Comparison of ENCODE assay signal across 28 cellular contexts in the genomic region with DNA sequence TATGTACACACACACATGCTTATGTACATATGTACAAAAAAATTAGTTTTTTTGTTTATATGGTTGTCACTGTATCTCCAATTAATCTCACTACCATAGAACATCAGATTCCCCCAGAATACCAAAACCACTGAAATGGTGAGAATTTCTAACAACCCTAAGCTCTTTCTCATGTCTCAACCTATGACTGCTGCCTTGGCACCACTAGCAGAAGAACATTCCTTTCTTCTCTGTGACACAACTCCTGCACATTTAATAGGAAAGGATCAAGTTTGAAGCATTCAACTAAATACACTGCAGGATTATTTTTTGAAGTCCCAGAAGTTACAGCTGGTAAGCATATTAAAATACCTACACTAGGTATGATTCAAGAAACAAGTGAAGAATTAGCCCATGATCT.
"Had no signal": no experiment of that assay in that cellular context is flagged by ENCODE, and none has a peak within 500 bp of the region (broad histone marks: within the 10 kb centered on the region; RNA-seq: fewer than 3 reads in every experiment).

No MANE protein-coding gene starts in this region.

- H3K27ac ChIP-seq: adrenal gland, brain microvascular endothelial cell, colonic mucosa, epithelial cell of prostate, esophagus squamous epithelium had no signal

- H3K9me3 ChIP-seq: adrenal gland, colonic mucosa, esophagus squamous epithelium had no signal

- H3K9me3 Mint-ChIP-seq: activated naive CD4-positive, alpha-beta T cell treated with anti-CD3 and anti-CD28 coated beads, Interleukin-2, amount 50 U/mL, for 24 hours; activated naive CD8-positive, alpha-beta T cell treated with anti-CD3 and anti-CD28 coated beads, Interleukin-2, amount 50 U/mL, for 24 hours; activated T-helper 1 cell treated with anti-CD3 and anti-CD28 coated beads, Interleukin-12 subunit alpha, Interleukin-12 subunit beta, Interleukin-2, Interleukin-4 antibody, amounts not matched to agents 30 ng/mL and 10 ng/mL and 1 ng/mL, durations not matched to agents 14 hours and 24 hours and 36 hours had no signal

- H3K4me3 ChIP-seq: adrenal gland, colonic mucosa, esophagus squamous epithelium had no signal

- H3K27me3 ChIP-seq: brain microvascular endothelial cell, colonic mucosa, esophagus squamous epithelium had no signal

- H3K4me1 Mint-ChIP-seq: activated CD4-positive, alpha-beta T cell treated with anti-CD3 and anti-CD28 coated beads for 36 hours; activated CD4-positive, alpha-beta T cell treated with anti-CD3 and anti-CD28 coated beads, Interleukin-2, amount 10 ng/mL, durations not matched to agents 24 days and 14 days; activated CD8-positive, alpha-beta memory T cell treated with anti-CD3 and anti-CD28 coated beads, Interleukin-2, amount 10 ng/mL, durations not matched to agents 7 days and 5 days; activated naive CD4-positive, alpha-beta T cell treated with anti-CD3 and anti-CD28 coated beads, Interleukin-2, amount 50 U/mL, for 24 hours; activated naive CD8-positive, alpha-beta T cell treated with anti-CD3 and anti-CD28 coated beads for 36 hours; activated naive CD8-positive, alpha-beta T cell treated with anti-CD3 and anti-CD28 coated beads, Interleukin-2, amount 50 U/mL, for 24 hours had no signal

- H3K4me1 ChIP-seq: adrenal gland, colonic mucosa had no signal

- ATAC-seq: activated CD4-positive, alpha-beta T cell treated with anti-CD3 and anti-CD28 coated beads for 36 hours; activated CD8-positive, alpha-beta memory T cell treated with anti-CD3 and anti-CD28 coated beads, Interleukin-2, amount 10 ng/mL, durations not matched to agents 7 days and 5 days; activated CD8-positive, alpha-beta T cell treated with anti-CD3 and anti-CD28 coated beads, Interleukin-2, amount 10 ng/mL, durations not matched to agents 7 days and 5 days; activated naive CD8-positive, alpha-beta T cell treated with anti-CD3 and anti-CD28 coated beads, Interleukin-2, amount 50 U/mL, for 24 hours had no signal

- H3K4me3 Mint-ChIP-seq: activated CD4-positive, alpha-beta memory T cell treated with anti-CD3 and anti-CD28 coated beads for 36 hours; activated CD4-positive, alpha-beta T cell treated with anti-CD3 and anti-CD28 coated beads for 36 hours; activated CD4-positive, alpha-beta T cell treated with anti-CD3 and anti-CD28 coated beads, Interleukin-2, amount 10 ng/mL, durations not matched to agents 24 days and 14 days; activated CD8-positive, alpha-beta memory T cell treated with anti-CD3 and anti-CD28 coated beads, Interleukin-2, amount 10 ng/mL, durations not matched to agents 7 days and 5 days; activated CD8-positive, alpha-beta T cell treated with anti-CD3 and anti-CD28 coated beads, Interleukin-2, amount 10 ng/mL, durations not matched to agents 7 days and 5 days; activated naive CD4-positive, alpha-beta T cell treated with anti-CD3 and anti-CD28 coated beads for 36 hours; activated naive CD4-positive, alpha-beta T cell treated with anti-CD3 and anti-CD28 coated beads, Interleukin-2, amount 50 U/mL, for 24 hours; activated naive CD8-positive, alpha-beta T cell treated with anti-CD3 and anti-CD28 coated beads for 36 hours; activated naive CD8-positive, alpha-beta T cell treated with anti-CD3 and anti-CD28 coated beads, Interleukin-2, amount 50 U/mL, for 24 hours; activated T-helper 1 cell treated with anti-CD3 and anti-CD28 coated beads, Interleukin-12 subunit alpha, Interleukin-12 subunit beta, Interleukin-2, Interleukin-4 antibody, amounts not matched to agents 30 ng/mL and 10 ng/mL and 1 ng/mL, durations not matched to agents 14 hours and 24 hours and 36 hours had no signal

- H3K36me3 Mint-ChIP-seq: activated CD4-positive, alpha-beta memory T cell treated with anti-CD3 and anti-CD28 coated beads for 36 hours; activated CD8-positive, alpha-beta memory T cell treated with anti-CD3 and anti-CD28 coated beads, Interleukin-2, amount 10 ng/mL, durations not matched to agents 7 days and 5 days; activated naive CD4-positive, alpha-beta T cell treated with anti-CD3 and anti-CD28 coated beads, Interleukin-2, amount 50 U/mL, for 24 hours had no signal

- DNase-seq: activated CD4-positive, alpha-beta memory T cell treated with anti-CD3 and anti-CD28 coated beads for 36 hours; activated CD4-positive, alpha-beta T cell treated with anti-CD3 and anti-CD28 coated beads for 36 hours; activated CD4-positive, alpha-beta T cell treated with anti-CD3 and anti-CD28 coated beads, Interleukin-2, amount 10 ng/mL, durations not matched to agents 24 days and 14 days; activated CD4-positive, CD25-positive, alpha-beta regulatory T cell; activated CD4-positive, CD25-positive, alpha-beta regulatory T cell treated with anti-CD3 and anti-CD28 coated beads, Interleukin-2, amount 50 U/mL, for 72 hours; activated CD8-positive, alpha-beta memory T cell treated with anti-CD3 and anti-CD28 coated beads, Interleukin-2, amount 10 ng/mL, durations not matched to agents 7 days and 5 days; activated CD8-positive, alpha-beta memory T cell treated with anti-CD3 and anti-CD28 coated beads, Interleukin-2, amount 50 U/mL, for 4 hours; activated CD8-positive, alpha-beta T cell treated with anti-CD3 and anti-CD28 coated beads, Interleukin-2, amount 10 ng/mL, durations not matched to agents 7 days and 5 days; activated effector memory CD4-positive, alpha-beta T cell treated with anti-CD3 and anti-CD28 coated beads, Interleukin-2, amount 50 U/mL, for 16 hours; activated naive CD4-positive, alpha-beta T cell treated with anti-CD3 and anti-CD28 coated beads for 36 hours; activated naive CD8-positive, alpha-beta T cell treated with anti-CD3 and anti-CD28 coated beads for 36 hours; activated naive CD8-positive, alpha-beta T cell treated with anti-CD3 and anti-CD28 coated beads, Interleukin-2, amount 50 U/mL, for 24 hours; activated T-cell treated with anti-CD3 and anti-CD28 coated beads, Interleukin-2, amount 50 U/mL, for 1 hour; activated T-cell treated with anti-CD3 and anti-CD28 coated beads, Interleukin-2, amount 50 U/mL, for 48 hours; adrenal gland; amygdala; aorta; brain microvascular endothelial cell; colonic mucosa; effector CD8-positive, alpha-beta T cell; esophagus squamous epithelium; foreskin fibroblast; head of caudate nucleus; T-helper 2 cell had no signal

- H3K36me3 ChIP-seq: adrenal gland, brain microvascular endothelial cell, colonic mucosa, esophagus squamous epithelium had no signal

- H3K27ac Mint-ChIP-seq: activated CD4-positive, alpha-beta memory T cell treated with anti-CD3 and anti-CD28 coated beads for 36 hours; activated CD4-positive, alpha-beta T cell treated with anti-CD3 and anti-CD28 coated beads for 36 hours; activated CD4-positive, alpha-beta T cell treated with anti-CD3 and anti-CD28 coated beads, Interleukin-2, amount 10 ng/mL, durations not matched to agents 24 days and 14 days; activated CD8-positive, alpha-beta memory T cell treated with anti-CD3 and anti-CD28 coated beads, Interleukin-2, amount 10 ng/mL, durations not matched to agents 7 days and 5 days; activated CD8-positive, alpha-beta T cell treated with anti-CD3 and anti-CD28 coated beads, Interleukin-2, amount 10 ng/mL, durations not matched to agents 7 days and 5 days; activated naive CD4-positive, alpha-beta T cell treated with anti-CD3 and anti-CD28 coated beads for 36 hours; activated naive CD4-positive, alpha-beta T cell treated with anti-CD3 and anti-CD28 coated beads, Interleukin-2, amount 50 U/mL, for 24 hours; activated naive CD8-positive, alpha-beta T cell treated with anti-CD3 and anti-CD28 coated beads for 36 hours; activated naive CD8-positive, alpha-beta T cell treated with anti-CD3 and anti-CD28 coated beads, Interleukin-2, amount 50 U/mL, for 24 hours; activated T-helper 1 cell treated with anti-CD3 and anti-CD28 coated beads, Interleukin-12 subunit alpha, Interleukin-12 subunit beta, Interleukin-2, Interleukin-4 antibody, amounts not matched to agents 30 ng/mL and 10 ng/mL and 1 ng/mL, durations not matched to agents 14 hours and 24 hours and 36 hours; activated T-helper 2 cell treated with anti-CD3 and anti-CD28 coated beads, Interferon-gamma antibody, Interleukin-2, Interleukin-4, amounts not matched to agents 10 μg/mL and 5 μg/mL and 100 μg/mL, durations not matched to agents 14 hours and 24 hours and 36 hours had no signal
